1 cellular context compared by ENCODE assay signal in the genomic region with DNA sequence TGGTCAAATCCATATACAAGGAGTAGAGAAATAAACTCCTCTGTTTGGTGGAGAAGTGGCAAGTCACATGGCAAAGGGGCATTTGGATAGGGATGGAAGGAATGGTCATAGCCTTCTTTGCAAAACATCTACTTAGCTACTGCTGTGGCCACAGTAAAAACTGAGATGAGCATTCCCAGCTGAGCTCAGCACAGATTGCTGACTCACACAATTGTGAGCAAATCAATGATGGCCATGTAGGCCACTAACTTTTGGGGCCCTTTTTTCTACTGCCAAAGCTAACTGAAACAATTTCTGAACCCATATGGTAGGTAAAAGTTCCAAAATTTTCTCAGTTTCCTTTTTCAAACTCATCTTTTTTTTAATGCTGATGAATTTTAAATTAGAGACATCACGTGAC.
TF ChIP-seq lines count a peak whose summit lies in the region.

No MANE protein-coding gene starts in this region.

TF ChIP-seq in HepG2, 621 proteins besides CTCF, POLR2A, EP300 and RAD21:
- TF ChIP-seq ZBTB4 (CRISPR knock-in tag; IDR thresholded peaks at IDR 0.05; ENCODE audit: borderline replicate concordance) (no peak), ZGPAT (CRISPR knock-in tag; IDR thresholded peaks at IDR 0.05) (no peak), HNRNPLL (IDR thresholded peaks at IDR 0.05; ENCODE audit: low read depth, low read length, poor library complexity, severe bottlenecking) (no peak), SRSF4 (IDR thresholded peaks at IDR 0.05; ENCODE audit: low read depth, low read length, poor library complexity, severe bottlenecking) (no peak), LCORL (IDR thresholded peaks at IDR 0.05) (no peak), LCORL (CRISPR knock-in tag; IDR thresholded peaks at IDR 0.05) (no peak), ZNF383 (CRISPR knock-in tag; IDR thresholded peaks at IDR 0.05; ENCODE audit: borderline replicate concordance) (no peak), ZNF678 (CRISPR knock-in tag; IDR thresholded peaks at IDR 0.05) (no peak), MLXIP (CRISPR knock-in tag; IDR thresholded peaks at IDR 0.05; ENCODE audit: borderline replicate concordance) (no peak), MAFK (conservative IDR thresholded peaks at IDR 0.05 in 1 of 2, IDR thresholded peaks at IDR 0.05 in 1 of 2; ENCODE audit: low read length in 2 of 2) (peak in 1 of 2 experiments; percentile 53; a peak in 2 of 4 replicates), NFAT5 (CRISPR knock-in tag; IDR thresholded peaks at IDR 0.05) (no peak), MAFF (IDR thresholded peaks at IDR 0.05; ENCODE audit: low read depth, low read length) (peak; percentile 21; the same call in 1 of the 2 replicates), HDAC2 (CRISPR knock-in tag; IDR thresholded peaks at IDR 0.05) (no peak), ZFP90 (CRISPR knock-in tag; IDR thresholded peaks at IDR 0.05; ENCODE audit: borderline replicate concordance) (no peak), POLR2AphosphoS5 (IDR thresholded peaks at IDR 0.05; ENCODE audit: low read depth, low read length) (no peak), EHMT2 (IDR thresholded peaks at IDR 0.05; ENCODE audit: borderline replicate concordance, low read depth, low read length) (no peak), KDM4B (CRISPR knock-in tag; IDR thresholded peaks at IDR 0.05) (no peak)
- TF ChIP-seq, protein P1, sequence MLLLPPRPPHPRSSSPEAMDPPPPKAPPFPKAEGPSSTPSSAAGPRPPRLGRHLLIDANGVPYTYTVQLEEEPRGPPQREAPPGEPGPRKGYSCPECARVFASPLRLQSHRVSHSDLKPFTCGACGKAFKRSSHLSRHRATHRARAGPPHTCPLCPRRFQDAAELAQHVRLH (CRISPR knock-in tag; IDR thresholded peaks at IDR 0.05; ENCODE audit: borderline replicate concordance, low read depth), result no peak
- TF ChIP-seq, protein P2, sequence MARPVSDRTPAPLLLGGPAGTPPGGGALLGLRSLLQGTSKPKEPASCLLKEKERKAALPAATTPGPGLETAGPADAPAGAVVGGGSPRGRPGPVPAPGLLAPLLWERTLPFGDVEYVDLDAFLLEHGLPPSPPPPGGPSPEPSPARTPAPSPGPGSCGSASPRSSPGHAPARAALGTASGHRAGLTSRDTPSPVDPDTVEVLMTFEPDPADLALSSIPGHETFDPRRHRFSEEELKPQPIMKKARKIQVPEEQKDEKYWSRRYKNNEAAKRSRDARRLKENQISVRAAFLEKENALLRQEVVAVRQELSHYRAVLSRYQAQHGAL (CRISPR knock-in tag; IDR thresholded peaks at IDR 0.05; ENCODE audit: not compliant biosample characterization), result no peak
